9 cellular contexts compared by ENCODE assay signal in genomic region chr3:11556851-11557644, GRCh38.
A peak's percentile ranks its signal among the peaks of the same experiment; 100 is the strongest.
DNase-seq lines count a peak whose midpoint lies in the region; ATAC-seq and TF ChIP-seq lines count a peak whose summit lies in the region.
"Had no signal": no experiment of that assay in that cellular context is flagged by ENCODE, and none has a peak within 500 bp of the region (broad histone marks: within the 10 kb centered on the region; RNA-seq: fewer than 3 reads in every experiment).

No MANE protein-coding gene starts in this region.

- H3K27me3 Mint-ChIP-seq in Calu3 (ENCODE audit: unreplicated experiment), result no peaks in the 10 kb centered on the region

- H3K27ac ChIP-seq in ascending aorta (peak overlapping the region; percentile 66 to 90), left ventricle myocardium inferior (replicated peaks) (peak overlapping the region; percentile 71)

- no peak overlapping the region for H3K27ac Mint-ChIP-seq in Calu3 (ENCODE audit: unreplicated experiment)

- intact Hi-C loops in Calu3 (cut with micrococcal nuclease; ENCODE audit: unreplicated experiment) (no loop called here), ascending aorta (cut with DNase I) (no loop called here), left ventricle myocardium inferior (cut with micrococcal nuclease) (no loop called here), sciatic nerve (cut with DNase I) (no loop called here)

- H3K9me3 ChIP-seq in ascending aorta (no peaks in the 10 kb centered on the region), left ventricle myocardium inferior (replicated peaks) (no peaks in the 10 kb centered on the region)

- BruUV-seq in Calu3 (replicated peaks; lab: Mats Ljungman, UMichigan), result TSS peak; percentile 30

- no peak for DNase-seq in Calu3
- no peak for DNase-seq in ascending aorta (ENCODE audit: low spot score in 2 of 2)
- peak; percentile 62 for DNase-seq in left ventricle myocardium inferior
- DNase-seq in sciatic nerve (ENCODE audit: low spot score), result peak; percentile 69
- no peak for DNase-seq in glomerular visceral epithelial cell (ENCODE audit: extremely low spot score)
- no peak for DNase-seq in NCI-H524 (lab: John Stamatoyannopoulos, UW)
- no peak for DNase-seq in NCI-H345 treated with DMSO at 0.1 percent for 48 hours (lab: John Stamatoyannopoulos, UW; ENCODE audit: unreplicated experiment)
- DNase-seq: NCI-H1694 had no signal

- no peak overlapping the region for H3K4me3 Mint-ChIP-seq in Calu3 (ENCODE audit: low read depth, unreplicated experiment)

- CTCF ChIA-PET in Calu3 (lab: Charles Lee), result no interaction called here

- H3K4me1 Mint-ChIP-seq in Calu3 (ENCODE audit: low read depth, unreplicated experiment), result no peaks in the 10 kb centered on the region

- ATAC-seq in sciatic nerve, result peak; percentile 42
- ATAC-seq in GM21825 (IDR thresholded peaks at IDR 0.05; ENCODE audit: unreplicated experiment), result no peak

- H3K27me3 ChIP-seq in ascending aorta, result no peaks in the 10 kb centered on the region
- H3K27me3 ChIP-seq in left ventricle myocardium inferior (ENCODE audit: low read depth), result no peaks in the 10 kb centered on the region

- TF ChIP-seq CTCF in Calu3 (IDR thresholded peaks at IDR 0.05; ENCODE audit: unreplicated experiment) (no peak), ascending aorta (IDR thresholded peaks at IDR 0.05) (no peak), left ventricle myocardium inferior (IDR thresholded peaks at IDR 0.05; ENCODE audit: borderline replicate concordance) (no peak)

- no peaks in the 10 kb centered on the region for H3K9me3 Mint-ChIP-seq in Calu3 (ENCODE audit: low read depth, unreplicated experiment)

- H3K4me3 ChIP-seq in ascending aorta, result no peak overlapping the region
- no peak overlapping the region for H3K4me3 ChIP-seq in left ventricle myocardium inferior

- H3K36me3 ChIP-seq in ascending aorta, result peaks cover 10 to 22% of the 10 kb centered on the region in 2 donors
- peaks cover 25% of the 10 kb centered on the region for H3K36me3 ChIP-seq in left ventricle myocardium inferior

- peaks cover 48% of the 10 kb centered on the region for H3K36me3 Mint-ChIP-seq in Calu3 (ENCODE audit: insufficient read depth, unreplicated experiment)

- H3K4me1 ChIP-seq in ascending aorta (peaks cover 25 to 80% of the 10 kb centered on the region in 2 donors), left ventricle myocardium inferior (peaks cover 94% of the 10 kb centered on the region)

Comparison
In these comparisons a context has a peak if more than half of its experiments do, and no peak if none do; other contexts are left out.
1. DNase-seq: peak in left ventricle myocardium inferior (single experiment) and sciatic nerve (single experiment); none in Calu3 (single experiment), ascending aorta (0 of 2), glomerular visceral epithelial cell (single experiment), NCI-H524 (0 of 2) and NCI-H345 treated with DMSO at 0.1 percent for 48 hours (single experiment).